ENCODE assay signal across 1 cellular context in genomic region chr14:91876492-91876891, GRCh38.
TF ChIP-seq lines count a peak whose summit lies in the region.

No MANE protein-coding gene starts in this region.

TF ChIP-seq in WTC11, 78 proteins besides CTCF, POLR2A, EP300 and RAD21 (continued from another document):
- TF ChIP-seq ELF4 (CRISPR knock-in tag; IDR thresholded peaks at IDR 0.05; ENCODE audit: low read depth) (no peak), USF1 (CRISPR knock-in tag; IDR thresholded peaks at IDR 0.05) (no peak)
TF ChIP-seq in WTC11: peak in this region for 0.
